In the genomic region with DNA sequence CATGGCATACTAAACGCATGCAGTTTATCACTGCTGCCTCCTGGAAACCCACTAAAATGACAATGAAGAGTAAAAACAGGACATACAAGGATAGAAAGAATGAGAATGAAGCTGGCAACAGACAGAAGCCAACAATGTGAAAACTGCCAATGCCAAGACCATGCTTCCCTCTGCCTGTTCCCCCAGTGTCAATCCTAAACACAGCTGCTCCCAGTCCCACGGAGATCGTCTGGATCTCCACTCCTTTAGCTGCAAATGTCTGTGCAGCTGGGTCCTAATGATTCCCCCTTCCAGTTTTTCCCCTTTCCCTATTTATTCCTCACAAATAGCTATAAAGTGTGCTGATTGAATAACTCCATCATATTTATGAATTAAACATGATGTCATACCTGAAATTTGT, we compare ENCODE assay signal across 33 cellular contexts.
"Had no signal": no experiment of that assay in that cellular context is flagged by ENCODE, and none has a peak within 500 bp of the region (broad histone marks: within the 10 kb centered on the region; RNA-seq: fewer than 3 reads in every experiment).

No MANE protein-coding gene starts in this region.

- H3K9me3 ChIP-seq: adrenal gland, body of pancreas, breast epithelium had no signal

- H3K9me3 Mint-ChIP-seq: activated B cell treated with CpG ODN at 0.5 μM for 24 hours; activated CD4-positive, alpha-beta memory T cell treated with anti-CD3 and anti-CD28 coated beads for 36 hours; activated CD4-positive, alpha-beta T cell treated with anti-CD3 and anti-CD28 coated beads, Interleukin-2, amount 10 ng/mL, durations not matched to agents 24 days and 14 days; activated CD8-positive, alpha-beta T cell treated with anti-CD3 and anti-CD28 coated beads for 36 hours; activated naive CD4-positive, alpha-beta T cell treated with anti-CD3 and anti-CD28 coated beads for 36 hours; activated naive CD4-positive, alpha-beta T cell treated with anti-CD3 and anti-CD28 coated beads, Interleukin-2, amount 50 U/mL, for 72 hours; activated naive CD8-positive, alpha-beta T cell treated with anti-CD3 and anti-CD28 coated beads for 36 hours; activated T-cell treated with anti-CD3 and anti-CD28 coated beads, Interleukin-2, amount 50 U/mL, for 4 hours; activated T-cell treated with anti-CD3 and anti-CD28 coated beads, Interleukin-2, amount 50 U/mL, for 72 hours; activated T-helper 1 cell treated with anti-CD3 and anti-CD28 coated beads, Interleukin-12 subunit alpha, Interleukin-12 subunit beta, Interleukin-2, Interleukin-4 antibody, amounts not matched to agents 30 ng/mL and 10 ng/mL and 1 ng/mL, durations not matched to agents 14 hours and 24 hours and 36 hours; activated T-helper 17 cell treated with anti-CD3 and anti-CD28 coated beads, Interleukin-2, amount 50 U/mL, for 72 hours; T-helper 2 cell treated with Interferon-gamma antibody and Interleukin-4, amounts not matched to agents 5 μg/mL and 100 μg/mL, for 36 hours had no signal

- H3K27me3 ChIP-seq: adrenal gland, body of pancreas, brain microvascular endothelial cell, breast epithelium had no signal

- ATAC-seq: activated CD8-positive, alpha-beta T cell treated with anti-CD3 and anti-CD28 coated beads for 36 hours; activated naive CD4-positive, alpha-beta T cell treated with anti-CD3 and anti-CD28 coated beads, Interleukin-2, amount 50 U/mL, for 72 hours; activated T-cell treated with anti-CD3 and anti-CD28 coated beads, Interleukin-2, amount 50 U/mL, for 4 hours; activated T-cell treated with anti-CD3 and anti-CD28 coated beads, Interleukin-2, amount 50 U/mL, for 72 hours; activated T-helper 17 cell treated with anti-CD3 and anti-CD28 coated beads, Interleukin-2, amount 50 U/mL, for 72 hours; body of pancreas had no signal

- H3K4me3 Mint-ChIP-seq: activated B cell treated with CpG ODN at 0.5 μM for 24 hours; activated CD4-positive, alpha-beta memory T cell treated with anti-CD3 and anti-CD28 coated beads for 36 hours; activated CD4-positive, alpha-beta T cell treated with anti-CD3 and anti-CD28 coated beads, Interleukin-2, amount 10 ng/mL, durations not matched to agents 24 days and 14 days; activated CD8-positive, alpha-beta T cell treated with anti-CD3 and anti-CD28 coated beads for 36 hours; activated naive CD4-positive, alpha-beta T cell treated with anti-CD3 and anti-CD28 coated beads for 36 hours; activated naive CD8-positive, alpha-beta T cell treated with anti-CD3 and anti-CD28 coated beads for 36 hours; activated T-cell treated with anti-CD3 and anti-CD28 coated beads, Interleukin-2, amount 50 U/mL, for 4 hours; activated T-cell treated with anti-CD3 and anti-CD28 coated beads, Interleukin-2, amount 50 U/mL, for 72 hours; activated T-helper 1 cell treated with anti-CD3 and anti-CD28 coated beads, Interleukin-12 subunit alpha, Interleukin-12 subunit beta, Interleukin-2, Interleukin-4 antibody, amounts not matched to agents 30 ng/mL and 10 ng/mL and 1 ng/mL, durations not matched to agents 14 hours and 24 hours and 36 hours; activated T-helper 17 cell treated with anti-CD3 and anti-CD28 coated beads, Interleukin-2, amount 50 U/mL, for 72 hours; T-helper 2 cell treated with Interferon-gamma antibody and Interleukin-4, amounts not matched to agents 5 μg/mL and 100 μg/mL, for 36 hours had no signal

- H3K27me3 Mint-ChIP-seq: activated B cell treated with CpG ODN at 0.5 μM for 24 hours; activated CD4-positive, alpha-beta memory T cell treated with anti-CD3 and anti-CD28 coated beads for 36 hours; activated CD4-positive, alpha-beta T cell treated with anti-CD3 and anti-CD28 coated beads, Interleukin-2, amount 10 ng/mL, durations not matched to agents 24 days and 14 days; activated CD8-positive, alpha-beta T cell treated with anti-CD3 and anti-CD28 coated beads for 36 hours; activated naive CD8-positive, alpha-beta T cell treated with anti-CD3 and anti-CD28 coated beads for 36 hours; activated T-helper 17 cell treated with anti-CD3 and anti-CD28 coated beads, Interleukin-2, amount 50 U/mL, for 72 hours had no signal

- H3K4me1 ChIP-seq: adrenal gland, body of pancreas, breast epithelium had no signal

- H3K4me1 Mint-ChIP-seq: activated B cell treated with CpG ODN at 0.5 μM for 24 hours; activated T-helper 17 cell treated with anti-CD3 and anti-CD28 coated beads, Interleukin-2, amount 50 U/mL, for 72 hours had no signal

- DNase-seq: activated B cell treated with CpG ODN at 0.5 μM for 24 hours; activated CD4-positive, alpha-beta memory T cell treated with anti-CD3 and anti-CD28 coated beads for 36 hours; activated CD4-positive, alpha-beta T cell treated with anti-CD3 and anti-CD28 coated beads for 4 hours; activated CD4-positive, alpha-beta T cell treated with anti-CD3 and anti-CD28 coated beads, Interleukin-2, amount 10 ng/mL, durations not matched to agents 24 days and 14 days; activated CD4-positive, alpha-beta T cell treated with anti-CD3 and anti-CD28 coated beads, Interleukin-2, amount 50 U/mL, for 1 hour; activated CD4-positive, alpha-beta T cell treated with anti-CD3 and anti-CD28 coated beads, Interleukin-2, amount 50 U/mL, for 4 hours; activated CD4-positive, CD25-positive, alpha-beta regulatory T cell treated with anti-CD3 and anti-CD28 coated beads, Interleukin-2, amount 50 U/mL, for 72 hours; activated CD8-positive, alpha-beta memory T cell treated with anti-CD3 and anti-CD28 coated beads, Interleukin-2, amount 50 U/mL, for 4 hours; activated CD8-positive, alpha-beta T cell treated with anti-CD3 and anti-CD28 coated beads for 36 hours; activated effector memory CD4-positive, alpha-beta T cell treated with anti-CD3 and anti-CD28 coated beads, Interleukin-2, amount 50 U/mL, for 16 hours; activated gamma-delta T cell treated with Interleukin-2 at 50 U/mL for 16 hours; activated naive CD4-positive, alpha-beta T cell; activated naive CD4-positive, alpha-beta T cell treated with anti-CD3 and anti-CD28 coated beads for 36 hours; activated naive CD4-positive, alpha-beta T cell treated with anti-CD3 and anti-CD28 coated beads, Interleukin-2, amount 50 U/mL, for 16 hours; activated naive CD8-positive, alpha-beta T cell treated with anti-CD3 and anti-CD28 coated beads for 36 hours; activated T-cell treated with anti-CD3 and anti-CD28 coated beads for 4 hours; activated T-cell treated with anti-CD3 and anti-CD28 coated beads, Interleukin-2, amount 50 U/mL, for 1 hour; activated T-cell treated with anti-CD3 and anti-CD28 coated beads, Interleukin-2, amount 50 U/mL, for 4 hours; activated T-cell treated with anti-CD3 and anti-CD28 coated beads, Interleukin-2, amount 50 U/mL, for 72 hours; adrenal gland; amniotic stem cell; aorta; brain microvascular endothelial cell; central memory CD4-positive, alpha-beta T cell; T-helper 2 cell; T-helper 9 cell had no signal

- H3K27ac ChIP-seq: adrenal gland, body of pancreas, brain microvascular endothelial cell, breast epithelium, VCaP had no signal

- H3K27ac Mint-ChIP-seq: activated B cell treated with CpG ODN at 0.5 μM for 24 hours; activated CD4-positive, alpha-beta memory T cell treated with anti-CD3 and anti-CD28 coated beads for 36 hours; activated CD4-positive, alpha-beta T cell treated with anti-CD3 and anti-CD28 coated beads, Interleukin-2, amount 10 ng/mL, durations not matched to agents 24 days and 14 days; activated CD8-positive, alpha-beta T cell treated with anti-CD3 and anti-CD28 coated beads for 36 hours; activated naive CD4-positive, alpha-beta T cell treated with anti-CD3 and anti-CD28 coated beads for 36 hours; activated naive CD8-positive, alpha-beta T cell treated with anti-CD3 and anti-CD28 coated beads for 36 hours; activated T-cell treated with anti-CD3 and anti-CD28 coated beads, Interleukin-2, amount 50 U/mL, for 72 hours; activated T-helper 1 cell treated with anti-CD3 and anti-CD28 coated beads, Interleukin-12 subunit alpha, Interleukin-12 subunit beta, Interleukin-2, Interleukin-4 antibody, amounts not matched to agents 30 ng/mL and 10 ng/mL and 1 ng/mL, durations not matched to agents 14 hours and 24 hours and 36 hours; activated T-helper 17 cell treated with anti-CD3 and anti-CD28 coated beads, Interleukin-2, amount 50 U/mL, for 72 hours; T-helper 2 cell treated with Interferon-gamma antibody and Interleukin-4, amounts not matched to agents 5 μg/mL and 100 μg/mL, for 36 hours had no signal
